ENCODE assay signal across 8 cellular contexts in the genomic region with DNA sequence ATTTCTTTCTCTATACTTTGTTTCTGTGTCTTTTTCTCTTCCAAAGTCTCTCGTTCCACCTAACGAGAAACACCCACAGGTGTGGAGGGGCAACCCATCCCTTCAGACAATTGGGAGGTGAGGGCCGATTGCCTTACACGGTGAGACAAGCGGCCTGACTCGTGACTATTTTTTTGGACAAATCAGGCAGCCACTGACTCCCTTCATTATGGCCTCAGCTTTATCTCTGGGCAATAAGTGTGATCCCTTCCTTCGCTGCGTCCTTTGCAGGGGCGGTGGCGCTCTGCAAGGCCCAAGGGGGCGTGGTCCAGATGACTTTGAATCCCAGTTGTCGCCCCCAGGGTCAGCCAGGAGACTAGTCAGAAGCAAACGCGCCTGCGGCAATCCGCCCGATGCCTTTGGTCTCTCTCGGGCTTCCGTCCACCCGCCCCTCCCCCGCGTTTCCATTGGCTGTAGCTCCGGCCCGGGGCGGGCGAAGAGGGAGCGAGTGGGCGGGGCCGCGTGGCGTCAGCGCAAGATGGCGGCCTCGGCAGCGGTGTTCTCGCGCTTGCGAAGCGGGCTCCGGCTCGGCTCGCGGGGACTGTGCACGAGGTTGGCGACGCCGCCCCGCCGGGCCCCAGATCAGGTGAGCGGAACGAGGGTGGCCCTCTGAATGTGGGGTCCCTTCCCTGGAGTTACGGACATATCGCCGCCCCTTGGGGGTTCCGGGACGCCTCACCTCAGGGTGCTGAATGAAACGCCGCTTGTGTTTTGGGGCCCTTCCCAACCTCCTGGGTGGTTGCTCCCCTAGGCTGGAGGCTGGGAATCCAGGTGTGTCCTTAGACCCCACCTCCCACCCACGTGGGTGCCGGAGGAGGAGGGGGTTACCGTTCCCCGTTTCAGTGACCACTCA. TPM values are rescaled to one million over a fixed set of nuclear protein-coding genes. Genes with fewer than 3 reads are reported as not detected.
A peak's percentile ranks its signal among the peaks of the same experiment; 100 is the strongest.
DNase-seq lines count a peak whose midpoint lies in the region; ATAC-seq and TF ChIP-seq lines count a peak whose summit lies in the region.

TSS of gene TIMM50 (plus strand) at position 502 of the 892 bp plus-strand sequence. CDS start at position 518, 16 bp downstream.

- peaks cover 27% of the 10 kb centered on the region for H3K4me1 Mint-ChIP-seq in CD8-positive, alpha-beta T cell (ENCODE audit: low read depth)

- H3K4me3 ChIP-seq in CD8-positive, alpha-beta T cell (ENCODE audit: low read depth, low read length), result peak within 1 kb of the TSS; percentile 85
- H3K4me3 ChIP-seq in lung, result peak within 1 kb of the TSS; percentile 94

- peak; percentile 98 for ATAC-seq in CD8-positive, alpha-beta T cell
- peak; percentile 59 for ATAC-seq in GM19468 (IDR thresholded peaks at IDR 0.05; ENCODE audit: extremely low read depth, unreplicated experiment)
- ATAC-seq in lung (ENCODE audit: insufficient read depth, low FRiP score), result peak; percentile 97

- peaks cover 34% of the 10 kb centered on the region for H3K36me3 Mint-ChIP-seq in CD8-positive, alpha-beta T cell

- 1% methylated on average over 61 to 62 of the region's 62 CpGs for WGBS in lung, 2 donors

- H3K36me3 ChIP-seq in CD8-positive, alpha-beta T cell (ENCODE audit: insufficient read depth, low read length), result peaks cover 13% of the 10 kb centered on the region
- peaks cover 5 to 18% of the 10 kb centered on the region in 2 donors for H3K36me3 ChIP-seq in lung (ENCODE audit: control insufficient read depth in 2 of 2, insufficient read depth in 2 of 2, low read length in 2 of 2)

- peaks cover 15% of the 10 kb centered on the region for H3K4me1 ChIP-seq in CD8-positive, alpha-beta T cell (ENCODE audit: insufficient read depth, low read length)
- peaks cover 5 to 6% of the 10 kb centered on the region in 2 donors for H3K4me1 ChIP-seq in lung (ENCODE audit: control insufficient read depth in 2 of 2, insufficient read depth in 2 of 2, low read length in 2 of 2)

- H3K4me3 Mint-ChIP-seq in CD8-positive, alpha-beta T cell, result peak within 1 kb of the TSS; percentile 91

- CTCF ChIA-PET in CD8-positive, alpha-beta T cell (lab: Charles Lee), result interaction anchor here (1.0 kb wide), 1 partner anchor 52 kb away, joined by 4 read pairs; the partner anchor contains the start of gene EID2B

- DNase-seq in CD8-positive, alpha-beta T cell, result peak; percentile 94 to 98 (median 98)
- DNase-seq in HT-29 (ENCODE audit: low spot score) (peak; percentile 99), lung (ENCODE audit: low spot score) (peak; percentile 97)
- peak; percentile 94 for DNase-seq in NK-92 treated with Interleukin-12 subunit alpha and Interleukin-12 subunit beta, amount 100 ng/mL, for 24 hours (lab: John Stamatoyannopoulos, UW)
- peak; percentile 94 to 98 for DNase-seq in activated CD8-positive, alpha-beta memory T cell treated with anti-CD3 and anti-CD28 coated beads for 1 hour (ENCODE audit: extremely low read depth in 1 of 2, low read depth in 1 of 2)
- DNase-seq in effector CD4-positive, alpha-beta T cell, result peak; percentile 97
- peak; percentile 98 to 99 (median 98) for DNase-seq in stimulated activated CD4-positive, alpha-beta T cell treated with anti-CD3 and anti-CD28 coated beads, TNF-alpha, amount 100 ng/mL, for 24 hours (ENCODE audit: low read depth in 3 of 3)

- no peaks in the 10 kb centered on the region for H3K27me3 Mint-ChIP-seq in CD8-positive, alpha-beta T cell (ENCODE audit: low read depth)

- POLR2A ChIA-PET in CD8-positive, alpha-beta T cell (lab: Charles Lee), result interaction anchor here (0.9 to 1.1 kb wide), 2 partner anchors 35 to 45 kb away, joined by 3 to 6 read pairs; partner anchors contain the start of genes RPS16 and SUPT5H

- H3K9me3 ChIP-seq in CD8-positive, alpha-beta T cell (ENCODE audit: low read length), result no peaks in the 10 kb centered on the region
- H3K9me3 ChIP-seq in lung (ENCODE audit: control insufficient read depth in 2 of 2, insufficient read depth in 1 of 2, low read length in 1 of 2), result no peaks in the 10 kb centered on the region

- peak within 1 kb of the TSS; percentile 90 for H3K27ac Mint-ChIP-seq in CD8-positive, alpha-beta T cell

- H3K27ac ChIP-seq in CD8-positive, alpha-beta T cell (ENCODE audit: low read depth, low read length), result peak within 1 kb of the TSS; percentile 82
- H3K27ac ChIP-seq in lung (ENCODE audit: low read depth in 1 of 2, low read length in 1 of 2), result peak within 1 kb of the TSS; percentile 67 to 87

- H3K27me3 ChIP-seq in CD8-positive, alpha-beta T cell (ENCODE audit: insufficient read depth, low read length), result no peaks in the 10 kb centered on the region
- no peaks in the 10 kb centered on the region for H3K27me3 ChIP-seq in lung (ENCODE audit: control insufficient read depth, insufficient read depth)

- H3K9me3 Mint-ChIP-seq in CD8-positive, alpha-beta T cell, result no peaks in the 10 kb centered on the region

- intact Hi-C loops in CD8-positive, alpha-beta T cell (cut with DNase I, micrococcal nuclease), result loop anchor here (1.0 to 5.0 kb wide), 6 partner anchors 22 to 367 kb away; partner anchors contain the start of genes MED29 (in 2 of the 2), PAF1 (in 2 of the 2), SUPT5H (in 2 of the 2) and EID2 (in 1 of the 2)

- TF ChIP-seq CTCF in CD8-positive, alpha-beta T cell (IDR thresholded peaks at IDR 0.05), result no peak
- no peak for TF ChIP-seq CTCF in lung (IDR thresholded peaks at IDR 0.05; ENCODE audit: control extremely low read depth, extremely low read depth)

RNA-seq across cellular contexts. Expression of gene TIMM50, which starts in this region (rescaled TPM):
- 10 to 100 TPM; 48.6 to 56.7 TPM for total RNA-seq in CD8-positive, alpha-beta T cell
- 261 and 295 TPM in 2 replicates for total RNA-seq in HT-29 (2014; rRNA removed; shearing (Covaris generic))
- total RNA-seq in lung, result 10 to 100 TPM; 47.5 to 57.8 TPM
- polyA plus RNA-seq in lung, result 10 to 100 TPM; 49.7 to 67.4 TPM

Comparison
In these comparisons a context has a peak if more than half of its experiments do, and no peak if none do; other contexts are left out.
1. Peak in every context shown above with its lines: DNase-seq, ATAC-seq, H3K4me3 ChIP-seq and H3K27ac ChIP-seq.